ENCODE assay signal across 21 cellular contexts in the genomic region with DNA sequence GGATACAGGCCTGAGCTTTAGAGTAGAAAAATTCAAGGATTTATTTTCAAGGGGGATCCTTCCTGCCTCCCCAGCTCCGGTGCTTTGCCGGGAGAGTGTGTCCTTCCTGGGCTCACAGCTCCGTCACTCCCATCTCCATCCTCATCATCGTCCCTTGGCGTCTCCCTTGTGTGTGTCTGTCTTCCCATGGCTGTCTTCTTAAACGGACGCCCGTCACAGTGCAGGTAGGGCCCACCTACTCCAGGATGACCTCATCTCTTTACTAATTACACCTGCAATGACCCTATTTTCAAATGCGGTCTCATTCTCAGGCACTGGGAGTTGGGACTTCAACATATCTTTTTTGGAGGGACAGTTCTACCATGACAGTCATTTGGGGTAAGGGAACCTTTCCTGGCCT.
DNase-seq lines count a peak whose midpoint lies in the region; ATAC-seq, FAIRE-seq and TF ChIP-seq lines count a peak whose summit lies in the region.
"Had no signal": no experiment of that assay in that cellular context is flagged by ENCODE, and none has a peak within 500 bp of the region (broad histone marks: within the 10 kb centered on the region; RNA-seq: fewer than 3 reads in every experiment).

No MANE protein-coding gene starts in this region.

- 64% methylated on average over 9 of the region's 9 CpGs for WGBS in HepG2 (ENCODE audit: low lambda C conversion rate)
- WGBS in right lobe of liver (ENCODE audit: insufficient coverage, low coverage, low lambda C conversion rate, missing lambda C conversion rate) = 57% methylated on average over 9 of the region's 9 CpGs
- WGBS in esophagus muscularis mucosa = 72% methylated on average over 9 of the region's 9 CpGs

- H3K4me1 ChIP-seq in HepG2 (ENCODE audit: insufficient read depth, low read length) = peaks cover 22% of the 10 kb centered on the region
- H3K4me1 ChIP-seq in right lobe of liver = no peaks in the 10 kb centered on the region
- no peaks in the 10 kb centered on the region for H3K4me1 ChIP-seq in esophagus muscularis mucosa
- no peaks in the 10 kb centered on the region for H3K4me1 ChIP-seq in osteoblast (ENCODE audit: insufficient read depth, low read length)
- H3K4me1 ChIP-seq: A549, Caco-2 had no signal

- H3K27me3 ChIP-seq in HepG2 (ENCODE audit: control insufficient read depth in 1 of 2, insufficient read depth in 2 of 2, low read length in 2 of 2) (no peaks in the 10 kb centered on the region; a peak in 1 of 5 replicates), right lobe of liver (no peaks in the 10 kb centered on the region), esophagus muscularis mucosa (peaks cover 0 to 46% (median 0%) of the 10 kb centered on the region in 4 donors), osteoblast (ENCODE audit: insufficient read depth, low read length) (no peaks in the 10 kb centered on the region)

- H3K4me2 ChIP-seq in HepG2 (ENCODE audit: low read depth, low read length) (no peak overlapping the region), osteoblast (ENCODE audit: insufficient read depth, low read length) (no peak overlapping the region)
- H3K4me2 ChIP-seq: A549 had no signal

- H3K79me2 ChIP-seq in HepG2 (ENCODE audit: insufficient read depth, low read length) = no peaks in the 10 kb centered on the region
- no peaks in the 10 kb centered on the region for H3K79me2 ChIP-seq in osteoblast (ENCODE audit: insufficient read depth, low read length)

- H4K20me1 ChIP-seq in HepG2 (ENCODE audit: insufficient read depth, low read length) = no peaks in the 10 kb centered on the region
- H4K20me1 ChIP-seq in osteoblast (ENCODE audit: insufficient read depth, low read length) = no peaks in the 10 kb centered on the region

- FAIRE-seq in HepG2 (lab: Jason Lieb, UNC) = no peak
- FAIRE-seq: A549, D721Med, G401.6, GM12891, GM19239 had no signal

- no peak for TF ChIP-seq RAD21 in HepG2 (CRISPR knock-in tag; IDR thresholded peaks at IDR 0.05)

- no peak for TF ChIP-seq EP300 in HepG2 (IDR thresholded peaks at IDR 0.05; ENCODE audit: low read depth in 2 of 2, low read length in 2 of 2)
- TF ChIP-seq EP300 in HepG2 (CRISPR knock-in tag; IDR thresholded peaks at IDR 0.05; ENCODE audit: borderline replicate concordance) = no peak
- TF ChIP-seq EP300 in esophagus muscularis mucosa (IDR thresholded peaks at IDR 0.05) = no peak

- no TSS peak for BruUV-seq in HepG2 (replicated peaks; lab: Mats Ljungman, UMichigan)

- H3K27ac ChIP-seq in HepG2 (ENCODE audit: extremely low read length, insufficient read depth, low read length) (no peak overlapping the region), right lobe of liver (no peak overlapping the region), esophagus muscularis mucosa (replicated peaks in 1 of 4) (no peak overlapping the region), osteoblast (ENCODE audit: low read depth, low read length) (no peak overlapping the region)
- H3K27ac ChIP-seq: 22Rv1, A549, C4-2B had no signal

- H3K9me3 ChIP-seq in HepG2 (ENCODE audit: low read length) (no peaks in the 10 kb centered on the region), right lobe of liver (no peaks in the 10 kb centered on the region), esophagus muscularis mucosa (peaks cover 0 to 9% (median 0%) of the 10 kb centered on the region in 4 donors), osteoblast (ENCODE audit: low read depth, low read length) (no peaks in the 10 kb centered on the region)
- H3K9me3 ChIP-seq: Caco-2 had no signal

- H3K4me3 ChIP-seq in HepG2 (replicated peaks in 1 of 3; ENCODE audit: insufficient read depth in 1 of 3, low read depth in 2 of 3, low read length in 3 of 3) (no peak overlapping the region), right lobe of liver (no peak overlapping the region), esophagus muscularis mucosa (no peak overlapping the region), osteoblast (ENCODE audit: insufficient read depth, low read length) (no peak overlapping the region)
- H3K4me3 ChIP-seq: A549 had no signal

- in situ Hi-C loops in HepG2 (cut with HindIII; ENCODE audit: extremely low pct_ligation_motif_present, low pct_unique_long_range_greater_than_20kb) = no loop called here

- intact Hi-C loops in HepG2 (cut with micrococcal nuclease; ENCODE audit: unreplicated experiment) = no loop called here
- intact Hi-C loops in right lobe of liver (cut with DNase I) = no loop called here
- intact Hi-C loops in esophagus muscularis mucosa (cut with DNase I) = no loop called here

- H3K9ac ChIP-seq in HepG2 (ENCODE audit: insufficient read depth, low read depth, low read length) = no peak overlapping the region

- POLR2A ChIA-PET in HepG2 (lab: Yijun Ruan, JAX) = no interaction called here

- no peak for TF ChIP-seq CTCF in HepG2 (CRISPR knock-in tag; IDR thresholded peaks at IDR 0.05)
- no peak for TF ChIP-seq CTCF in right lobe of liver (IDR thresholded peaks at IDR 0.05)
- TF ChIP-seq CTCF in esophagus muscularis mucosa (IDR thresholded peaks at IDR 0.05) = no peak
- TF ChIP-seq CTCF in osteoblast (IDR thresholded peaks at IDR 0.05; ENCODE audit: extremely low read depth, low read depth, low read length) = no peak

- no peak for DNase-seq in HepG2 (ENCODE audit: low spot score)
- no peak for DNase-seq in right lobe of liver
- DNase-seq in esophagus muscularis mucosa (ENCODE audit: extremely low spot score) = peak; percentile 68
- peak; percentile 56 for DNase-seq in osteoblast (ENCODE audit: insufficient read length, low spot score, missing footprints)
- DNase-seq in NCI-H446 (lab: John Stamatoyannopoulos, UW) = no peak
- no peak for DNase-seq in SKM-1 (lab: John Stamatoyannopoulos, UW; ENCODE audit: unreplicated experiment)
- DNase-seq: AML-193; Caco-2; Calu3; CD4-positive, alpha-beta T cell; CD8-positive, alpha-beta T cell; DMS79 treated with DMSO at 0.1 percent for 48 hours; GF-D8 had no signal

- H3K36me3 ChIP-seq in HepG2 (replicated peaks in 1 of 2; ENCODE audit: control insufficient read depth in 1 of 2, insufficient read depth in 2 of 2, low read length in 2 of 2) = no peaks in the 10 kb centered on the region
- no peaks in the 10 kb centered on the region for H3K36me3 ChIP-seq in right lobe of liver
- no peaks in the 10 kb centered on the region for H3K36me3 ChIP-seq in esophagus muscularis mucosa
- no peaks in the 10 kb centered on the region for H3K36me3 ChIP-seq in osteoblast (ENCODE audit: insufficient read depth, low read length)

- no peak for TF ChIP-seq POLR2A in HepG2 (IDR thresholded peaks at IDR 0.05; ENCODE audit: insufficient read depth in 1 of 2, low read depth in 2 of 2, low read length in 2 of 2)
- TF ChIP-seq POLR2A in right lobe of liver (IDR thresholded peaks at IDR 0.05) = no peak
- no peak for TF ChIP-seq POLR2A in esophagus muscularis mucosa (IDR thresholded peaks at IDR 0.05; ENCODE audit: low read depth)

- ATAC-seq in HepG2 = no peak
- no peak for ATAC-seq in right lobe of liver
- no peak for ATAC-seq in GM21723 (IDR thresholded peaks at IDR 0.05; ENCODE audit: unreplicated experiment)
- ATAC-seq: A549; CD8-positive, alpha-beta T cell had no signal

- H2AFZ ChIP-seq in HepG2 (ENCODE audit: low read length) (no peak overlapping the region), osteoblast (ENCODE audit: low read length) (no peak overlapping the region)

- CTCF ChIA-PET in HepG2 (lab: Yijun Ruan, JAX; ENCODE audit: low intra/inter-chr PET ratio, low total read pairs) = no interaction called here

TF ChIP-seq in HepG2, 621 proteins besides CTCF, POLR2A, EP300 and RAD21:
- no peak for TF ChIP-seq ZFP1 (CRISPR knock-in tag; IDR thresholded peaks at IDR 0.05)
- TF ChIP-seq ATF7 (IDR thresholded peaks at IDR 0.05) = 0 out of 2 replicates have a peak, but pooled peaks have one; percentile 43
- no peak for TF ChIP-seq ATF7 (CRISPR knock-in tag; IDR thresholded peaks at IDR 0.05)

Comparison
In these comparisons a context has a peak if more than half of its experiments do, and no peak if none do; other contexts are left out.
1. DNase-seq: peak in esophagus muscularis mucosa (single experiment) and osteoblast (single experiment); none in HepG2 (single experiment), right lobe of liver (0 of 3), NCI-H446 (0 of 2) and SKM-1 (single experiment).